Comparison of ENCODE assay signal across 9 cellular contexts in genomic region chr9:128945798-128946501, GRCh38. TPM values are rescaled to one million over a fixed set of nuclear protein-coding genes. Genes with fewer than 3 reads are reported as not detected.
A peak's percentile ranks its signal among the peaks of the same experiment; 100 is the strongest.
DNase-seq lines count a peak whose midpoint lies in the region; ATAC-seq and TF ChIP-seq lines count a peak whose summit lies in the region.
"Had no signal": no experiment of that assay in that cellular context is flagged by ENCODE, and none has a peak within 500 bp of the region (broad histone marks: within the 10 kb centered on the region; RNA-seq: fewer than 3 reads in every experiment).

No MANE protein-coding gene starts in this region.

- H3K9me3 Mint-ChIP-seq in CD8-positive, alpha-beta memory T cell: no peaks in the 10 kb centered on the region
- H3K9me3 Mint-ChIP-seq in osteocyte (ENCODE audit: unreplicated experiment): no peaks in the 10 kb centered on the region

- no peaks in the 10 kb centered on the region for H4K20me1 ChIP-seq in Loucy (ENCODE audit: insufficient read depth, low read length, poor library complexity, severe bottlenecking)

- no peak overlapping the region for H3K18ac ChIP-seq in trophoblast cell (ENCODE audit: low read length)

- WGBS in trophoblast cell (ENCODE audit: extremely low coverage, insufficient coverage, insufficient read length): no CpG with 5 or more reads among the region's 19 CpGs

- H3K4me2 ChIP-seq in Loucy (ENCODE audit: low read depth, low read length, poor library complexity, severe bottlenecking) (peak overlapping the region; percentile 65), trophoblast cell (ENCODE audit: low read length) (no peak overlapping the region)

- peaks cover 24% of the 10 kb centered on the region for H3K79me2 ChIP-seq in Loucy (ENCODE audit: insufficient read depth, low read length)
- peaks cover 10% of the 10 kb centered on the region for H3K79me2 ChIP-seq in trophoblast cell (ENCODE audit: control insufficient read depth, insufficient read depth, low read length, poor library complexity)

- H2BK5ac ChIP-seq in trophoblast cell (ENCODE audit: low read depth, low read length, poor library complexity): no peak overlapping the region

- H3F3A ChIP-seq in Loucy (ENCODE audit: low read depth): no peaks in the 10 kb centered on the region

- H3K27me3 Mint-ChIP-seq in CD8-positive, alpha-beta memory T cell: no peaks in the 10 kb centered on the region
- H3K27me3 Mint-ChIP-seq in osteocyte (ENCODE audit: unreplicated experiment): no peaks in the 10 kb centered on the region

- peak overlapping the region; percentile 87 to 99 (median 98) for H3K4me3 Mint-ChIP-seq in CD8-positive, alpha-beta memory T cell
- H3K4me3 Mint-ChIP-seq in osteocyte (ENCODE audit: unreplicated experiment): peak overlapping the region; percentile 97

- H3K4me1 ChIP-seq in CD8-positive, alpha-beta memory T cell (ENCODE audit: insufficient read depth, low read length): peaks cover 20% of the 10 kb centered on the region
- H3K4me1 ChIP-seq in Loucy (ENCODE audit: insufficient read depth, low read length, poor library complexity, severe bottlenecking) (no peaks in the 10 kb centered on the region), trophoblast cell (ENCODE audit: control insufficient read depth in 1 of 2, insufficient read depth in 2 of 2, low read length in 2 of 2) (peaks cover 14 to 20% of the 10 kb centered on the region in 2 experiments)

- H2AFZ ChIP-seq in Loucy (ENCODE audit: low read length): no peak overlapping the region
- no peak overlapping the region for H2AFZ ChIP-seq in trophoblast cell (ENCODE audit: insufficient read depth, low read length, poor library complexity)

- no peak overlapping the region for H3K14ac ChIP-seq in trophoblast cell (ENCODE audit: low read length)

- ATAC-seq in GM21825 (IDR thresholded peaks at IDR 0.05; ENCODE audit: unreplicated experiment): no peak

- DNase-seq in CD8-positive, alpha-beta memory T cell: peak in 1 of 5 donors; percentile 41
- DNase-seq in dorsolateral prefrontal cortex (peak in 2 of 10 donors; percentile 11 to 22), osteocyte (ENCODE audit: extremely low spot score, unreplicated experiment) (no peak), UCSD-AML1 (lab: John Stamatoyannopoulos, UW; ENCODE audit: unreplicated experiment) (no peak), trophoblast cell (no peak)
- DNase-seq in stimulated activated CD4-positive, alpha-beta T cell treated with anti-CD3 and anti-CD28 coated beads, Interleukin-4, amount 100 ng/mL, for 24 hours: no peak
- DNase-seq: GF-D8 had no signal

- no peaks in the 10 kb centered on the region for H3K36me3 ChIP-seq in CD8-positive, alpha-beta memory T cell (ENCODE audit: insufficient read depth, low read length)
- H3K36me3 ChIP-seq in Loucy (ENCODE audit: insufficient read depth, low read length) (no peaks in the 10 kb centered on the region), trophoblast cell (ENCODE audit: control insufficient read depth in 1 of 2, insufficient read depth in 2 of 2, low read length in 2 of 2) (peaks cover 5 to 8% of the 10 kb centered on the region in 2 experiments)

- H3K9me3 ChIP-seq in CD8-positive, alpha-beta memory T cell (ENCODE audit: low read length): no peaks in the 10 kb centered on the region
- H3K9me3 ChIP-seq in Loucy (ENCODE audit: insufficient read depth, low read depth, low read length) (no peaks in the 10 kb centered on the region), trophoblast cell (ENCODE audit: insufficient read depth, low read depth, low read length) (no peaks in the 10 kb centered on the region)

- TF ChIP-seq CTCF in Loucy (conservative IDR thresholded peaks at IDR 0.05; ENCODE audit: low read length) (no peak), dorsolateral prefrontal cortex (IDR thresholded peaks at IDR 0.05 in 54 of 56, conservative IDR thresholded peaks at IDR 0.05 in 2 of 56; ENCODE audit: low read depth in 1 of 56, partially characterized antibody in 56 of 56) (no peak), osteocyte (IDR thresholded peaks at IDR 0.05) (no peak)

- H3K4ac ChIP-seq in trophoblast cell (ENCODE audit: low read depth, low read length): no peak overlapping the region

- H3K4me1 Mint-ChIP-seq in CD8-positive, alpha-beta memory T cell: peaks cover 21 to 39% (median 39%) of the 10 kb centered on the region in 3 donors
- peaks cover 22% of the 10 kb centered on the region for H3K4me1 Mint-ChIP-seq in osteocyte (ENCODE audit: unreplicated experiment)

- H4K91ac ChIP-seq in trophoblast cell (ENCODE audit: low read depth, low read length): no peak overlapping the region

- H3K23ac ChIP-seq in trophoblast cell (ENCODE audit: low read length): no peak overlapping the region

- no peak overlapping the region for H3K27ac ChIP-seq in CD8-positive, alpha-beta memory T cell (ENCODE audit: low read depth, low read length)
- H3K27ac ChIP-seq in dorsolateral prefrontal cortex (peak overlapping the region in 8 of 59 donors; percentile 87 to 97 (median 92)), trophoblast cell (ENCODE audit: low read depth, low read length) (no peak overlapping the region)

- H3K9ac ChIP-seq in Loucy (ENCODE audit: low read depth, low read length, poor library complexity, severe bottlenecking): no peak overlapping the region
- no peak overlapping the region for H3K9ac ChIP-seq in trophoblast cell (ENCODE audit: low read length)

- POLR2A ChIA-PET in CD8-positive, alpha-beta memory T cell (lab: Charles Lee): no interaction called here

- intact Hi-C loops in dorsolateral prefrontal cortex (cut with DNase I): loop anchor here (5.0 kb wide), 3 partner anchors 64 to 136 kb away; partner anchors contain the start of genes DOLPP1 (in 1 of the 2), KYAT1 (in 1 of the 2), LRRC8A (in 1 of the 2) and MIGA2 (in 1 of the 2)

- peaks cover 0 to 27% (median 0%) of the 10 kb centered on the region in 3 donors for H3K36me3 Mint-ChIP-seq in CD8-positive, alpha-beta memory T cell
- peaks cover 2% of the 10 kb centered on the region for H3K36me3 Mint-ChIP-seq in osteocyte (ENCODE audit: unreplicated experiment)

- H3K27ac Mint-ChIP-seq in CD8-positive, alpha-beta memory T cell: peak overlapping the region in 6 of 8 donors; percentile 95 to 98 (median 98)
- peak overlapping the region; percentile 94 for H3K27ac Mint-ChIP-seq in osteocyte (ENCODE audit: unreplicated experiment)

- peak overlapping the region; percentile 93 for H3K4me3 ChIP-seq in CD8-positive, alpha-beta memory T cell (ENCODE audit: low read length)
- no peak overlapping the region for H3K4me3 ChIP-seq in Loucy (ENCODE audit: low read length, poor library complexity, severe bottlenecking)
- peak overlapping the region in 34 of 59 donors; percentile 63 to 100 (median 94) for H3K4me3 ChIP-seq in dorsolateral prefrontal cortex
- H3K4me3 ChIP-seq in trophoblast cell (ENCODE audit: low read depth, low read length): no peak overlapping the region

- H2BK12ac ChIP-seq in trophoblast cell (ENCODE audit: low read length): no peak overlapping the region

- H2BK120ac ChIP-seq in trophoblast cell (ENCODE audit: insufficient read depth, low read length, poor library complexity): no peak overlapping the region

- no peak overlapping the region for H4K12ac ChIP-seq in trophoblast cell (ENCODE audit: low read depth, low read length)

- no peak overlapping the region for H2AK5ac ChIP-seq in trophoblast cell (ENCODE audit: low read length)

- H4K8ac ChIP-seq in trophoblast cell (ENCODE audit: low read depth, low read length): no peak overlapping the region

- H3K27me3 ChIP-seq in CD8-positive, alpha-beta memory T cell (ENCODE audit: insufficient read depth, low read length, poor library complexity, severe bottlenecking): no peaks in the 10 kb centered on the region
- no peaks in the 10 kb centered on the region for H3K27me3 ChIP-seq in Loucy (ENCODE audit: insufficient read depth, low read length, poor library complexity, severe bottlenecking)
- H3K27me3 ChIP-seq in dorsolateral prefrontal cortex: no peaks in the 10 kb centered on the region
- H3K27me3 ChIP-seq in trophoblast cell (ENCODE audit: insufficient read depth, low read length): no peaks in the 10 kb centered on the region

- H3K9me2 ChIP-seq in Loucy (replicated peaks; ENCODE audit: low read depth, low read length): no peaks in the 10 kb centered on the region

- CTCF ChIA-PET in CD8-positive, alpha-beta memory T cell (lab: Charles Lee): no interaction called here

- H3K79me1 ChIP-seq in trophoblast cell (ENCODE audit: low read length): peaks cover 11% of the 10 kb centered on the region

RNA-seq across cellular contexts. Expression of gene DOLK, which starts 1.5 kb away (rescaled TPM):
- 10 to 100 TPM; 15.3 to 17.1 TPM for total RNA-seq in CD8-positive, alpha-beta memory T cell
- polyA plus RNA-seq in CD8-positive, alpha-beta memory T cell: 6.8 TPM
- 10 to 100 TPM in 23 of 120 experiments, 1 to 10 TPM in 97; 3.6 to 13.2 (median 8.4) TPM for total RNA-seq in dorsolateral prefrontal cortex
- total RNA-seq in osteocyte: 27.4 and 30.5 TPM in 2 replicates
- 13.6 and 14.4 TPM in 2 replicates for polyA plus RNA-seq in trophoblast cell (2013)

RNA-seq across cellular contexts. Expression of gene NUP188, which starts 1.5 kb away (rescaled TPM):
- 100 to 1,000 TPM; 144 to 150 TPM for total RNA-seq in CD8-positive, alpha-beta memory T cell
- 41.3 TPM for polyA plus RNA-seq in CD8-positive, alpha-beta memory T cell
- 10 to 100 TPM; 23.7 to 70.4 (median 41.1) TPM for total RNA-seq in dorsolateral prefrontal cortex
- 44.5 and 49.0 TPM in 2 replicates for total RNA-seq in osteocyte
- 17.7 and 18.2 TPM in 2 replicates for polyA plus RNA-seq in trophoblast cell (2013)

RNA-seq across cellular contexts. Expression of gene PHYHD1, which starts 25.2 kb away (rescaled TPM):
- total RNA-seq in CD8-positive, alpha-beta memory T cell: under 1 TPM in 1 of 2 experiments, not detected in 1; 0.20 TPM
- polyA plus RNA-seq in CD8-positive, alpha-beta memory T cell: 0.64 TPM
- 100 to 1,000 TPM in 1 of 120 experiments, 10 to 100 TPM in 118, 1 to 10 TPM in 1; 8.8 to 113 (median 34.2) TPM for total RNA-seq in dorsolateral prefrontal cortex
- total RNA-seq in osteocyte: 4.6 and 6.0 TPM in 2 replicates
- polyA plus RNA-seq in trophoblast cell (2013): 11.4 TPM in 2 replicates

Comparison
In these comparisons a context has a peak if more than half of its experiments do, and no peak if none do; other contexts are left out.
1. H3K4me3 ChIP-seq: peak in CD8-positive, alpha-beta memory T cell (single experiment) and dorsolateral prefrontal cortex (34 of 59); none in Loucy (single experiment) and trophoblast cell (single experiment).